ENCODE assay signal across 25 cellular contexts in the genomic region with DNA sequence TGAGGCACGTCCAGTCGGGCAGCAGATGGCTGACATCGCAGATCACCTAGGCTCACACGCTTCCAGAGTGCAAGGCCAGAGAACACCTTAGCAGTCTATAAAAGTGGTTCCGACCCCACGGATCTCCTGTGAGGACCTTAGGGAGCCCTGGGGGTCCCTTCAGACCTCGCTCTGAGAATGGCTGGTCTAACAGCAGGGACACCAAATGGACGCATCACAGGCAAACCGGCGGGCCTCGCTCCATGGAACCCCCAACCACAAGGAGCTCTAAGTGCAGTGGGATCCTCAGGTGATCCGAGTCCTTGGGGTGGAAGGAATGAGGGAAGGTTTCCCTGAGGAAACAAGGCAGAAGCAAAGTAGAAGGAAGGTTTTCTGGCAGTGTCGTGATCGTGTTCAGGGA.
"Had no signal": no experiment of that assay in that cellular context is flagged by ENCODE, and none has a peak within 500 bp of the region (broad histone marks: within the 10 kb centered on the region; RNA-seq: fewer than 3 reads in every experiment).

No MANE protein-coding gene starts in this region.

- H3K9me3 ChIP-seq: heart left ventricle, left ventricle myocardium inferior, neutrophil, ovary, testis, tibial artery, upper lobe of right lung had no signal

- H3K4me3 ChIP-seq: heart left ventricle, left ventricle myocardium inferior, lung, neural progenitor cell, ovary, spleen, testis, tibial artery, upper lobe of right lung had no signal

- DNase-seq: heart left ventricle; hypothalamus; immature natural killer cell; left ventricle myocardium inferior; mesendoderm; naive B cell; natural killer cell; nephron progenitor cell; occipital lobe; ovary; right cardiac atrium; small intestine; spleen; stimulated activated CD4-positive, alpha-beta T cell treated with anti-CD3 and anti-CD28 coated beads, Interleukin-4, amount 100 ng/mL, for 24 hours; stimulated activated naive CD4-positive, alpha-beta T cell; testis; trophoblast cell; upper lobe of right lung had no signal

- H3K27me3 ChIP-seq: neural progenitor cell, neutrophil, ovary, testis, tibial artery, upper lobe of right lung had no signal

- FAIRE-seq: islet of Langerhans, small intestine, urothelium cell line had no signal

- ATAC-seq: heart left ventricle, natural killer cell, right cardiac atrium, sciatic nerve, upper lobe of right lung had no signal

- H3K27ac ChIP-seq: left ventricle myocardium inferior, neural progenitor cell, neutrophil, spleen, upper lobe of right lung had no signal

- H3K4me1 ChIP-seq: spleen had no signal

- H3K9ac ChIP-seq: neural progenitor cell had no signal

- H3K36me3 ChIP-seq: heart left ventricle, left ventricle myocardium inferior, neural progenitor cell, neutrophil, ovary, spleen, tibial artery, upper lobe of right lung had no signal

- H3K4me2 ChIP-seq: neural progenitor cell had no signal

- H2AFZ ChIP-seq: neural progenitor cell had no signal
